ENCODE assay signal across 8 cellular contexts in genomic region chr7:50632561-50633413, GRCh38.
A peak's percentile ranks its signal among the peaks of the same experiment; 100 is the strongest.
DNase-seq lines count a peak whose midpoint lies in the region; ATAC-seq, FAIRE-seq and TF ChIP-seq lines count a peak whose summit lies in the region.

No MANE protein-coding gene starts in this region.

- H3K36me3 ChIP-seq in esophagus muscularis mucosa (peaks cover 0 to 1% (median 0%) of the 10 kb centered on the region in 4 donors), pancreas (no peaks in the 10 kb centered on the region)

- no peak for TF ChIP-seq EP300 in esophagus muscularis mucosa (IDR thresholded peaks at IDR 0.05)

- in situ Hi-C loops in GM13977 (cut with MboI; ENCODE audit: low pct_unique_long_range_greater_than_20kb, low sequenced_read_pairs, unreplicated experiment) (no loop called here), G401 (cut with HindIII; ENCODE audit: low sequenced_read_pairs) (no loop called here)

- H3K27me3 ChIP-seq in AG04450 (ENCODE audit: control insufficient read depth, insufficient read depth, low read length) = no peaks in the 10 kb centered on the region
- no peaks in the 10 kb centered on the region for H3K27me3 ChIP-seq in esophagus muscularis mucosa
- no peaks in the 10 kb centered on the region for H3K27me3 ChIP-seq in pancreas

- DNase-seq in AG04450 (ENCODE audit: low read depth, low spot score) (no peak), GM13977 (ENCODE audit: low spot score) (peak; percentile 55), NCI-H460 (ENCODE audit: extremely low read depth, low read depth) (peak; percentile 0), esophagus muscularis mucosa (ENCODE audit: extremely low spot score) (no peak), pancreas (peak in 3 of 6 donors; percentile 34 to 63 (median 54)), G401 (ENCODE audit: low spot score) (no peak)
- DNase-seq in activated CD8-positive, alpha-beta memory T cell treated with anti-CD3 and anti-CD28 coated beads for 4 hours (ENCODE audit: low read depth in 2 of 2) = peak; percentile 19 to 33

- POLR2A ChIA-PET in AG04450 (lab: Yijun Ruan, JAX) = no interaction called here

- H3K4me1 ChIP-seq in esophagus muscularis mucosa (peaks cover 25 to 39% (median 33%) of the 10 kb centered on the region in 4 donors), pancreas (peaks cover 14 to 26% (median 17%) of the 10 kb centered on the region in 3 donors)

- H3K4me3 ChIP-seq in AG04450 (ENCODE audit: low read depth, low read length) = no peak overlapping the region
- no peak overlapping the region for H3K4me3 ChIP-seq in esophagus muscularis mucosa
- no peak overlapping the region for H3K4me3 ChIP-seq in pancreas

- peak; percentile 87 for TF ChIP-seq CTCF in AG04450 (IDR thresholded peaks at IDR 0.05; ENCODE audit: low read depth, low read length)
- peak; percentile 89 for TF ChIP-seq CTCF in GM13977 (IDR thresholded peaks at IDR 0.05; ENCODE audit: extremely low read depth, insufficient read depth, missing control alignments)
- peak; percentile 53 to 76 (median 57) for TF ChIP-seq CTCF in esophagus muscularis mucosa (IDR thresholded peaks at IDR 0.05)
- TF ChIP-seq CTCF in pancreas (IDR thresholded peaks at IDR 0.05) = peak; percentile 57 to 83 (median 70)

- CTCF ChIA-PET in AG04450 (lab: Charles Lee) = interaction anchor here (0.6 to 3.5 kb wide), 22 partner anchors 9 to 530 kb away, joined by 3 to 27 read pairs (median 5); partner anchors contain the start of gene FIGNL1

- ATAC-seq in HG02885 (IDR thresholded peaks at IDR 0.05; ENCODE audit: poor library complexity, unreplicated experiment) (peak; percentile 89), pancreas (peak; percentile 69 to 81 (median 75))

- 73% methylated on average over 6 of the region's 10 CpGs for WGBS in esophagus muscularis mucosa
- 47 to 53% methylated on average over 10 of the region's 10 CpGs for WGBS in pancreas, 2 donors

- intact Hi-C loops in esophagus muscularis mucosa (cut with DNase I) (no loop called here), pancreas (cut with DNase I) (no loop called here)

- no peak overlapping the region for H3K27ac ChIP-seq in AG04450 (ENCODE audit: low read depth, low read length)
- no peak overlapping the region for H3K27ac ChIP-seq in esophagus muscularis mucosa (replicated peaks in 1 of 4)
- no peak overlapping the region for H3K27ac ChIP-seq in pancreas

- H3K9me3 ChIP-seq in AG04450 (ENCODE audit: control insufficient read depth, insufficient read depth, low read length) (no peaks in the 10 kb centered on the region), esophagus muscularis mucosa (no peaks in the 10 kb centered on the region), pancreas (no peaks in the 10 kb centered on the region)

- TF ChIP-seq POLR2A in esophagus muscularis mucosa (IDR thresholded peaks at IDR 0.05; ENCODE audit: low read depth) = no peak

- FAIRE-seq in pancreas (lab: Jason Lieb, UNC) = no peak

Comparison
In these comparisons a context has a peak if more than half of its experiments do, and no peak if none do; other contexts are left out.
1. DNase-seq: peak in GM13977 (single experiment), NCI-H460 (single experiment) and activated CD8-positive, alpha-beta memory T cell treated with anti-CD3 and anti-CD28 coated beads for 4 hours (2 of 2); none in AG04450 (single experiment), esophagus muscularis mucosa (single experiment) and G401 (single experiment).
2. Peak in every context shown above with its lines, with median percentiles within 50 percentile points of each other: CTCF ChIP-seq.